Comparison of ENCODE assay signal across 11 cellular contexts in the genomic region with DNA sequence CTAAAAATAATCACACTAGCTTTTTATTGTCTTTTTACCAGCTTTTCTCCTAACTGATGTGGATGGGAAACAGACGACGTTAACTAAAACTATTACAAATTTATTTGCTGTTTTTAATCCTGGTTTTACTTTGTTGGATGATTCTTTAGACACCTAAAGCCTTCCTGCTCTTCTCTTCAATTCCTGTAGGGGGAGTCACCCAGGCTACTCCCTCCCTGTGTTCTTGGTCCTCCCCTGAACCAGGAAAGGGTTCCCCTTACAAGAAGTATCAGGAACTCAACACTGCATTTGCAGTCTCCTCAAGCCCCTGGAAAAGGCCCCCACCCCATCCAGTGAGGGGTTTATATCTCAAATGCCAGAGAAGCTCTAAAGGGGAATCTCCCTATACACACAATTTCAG.
DNase-seq lines count a peak whose midpoint lies in the region; ATAC-seq, FAIRE-seq and TF ChIP-seq lines count a peak whose summit lies in the region.
"Had no signal": no experiment of that assay in that cellular context is flagged by ENCODE, and none has a peak within 500 bp of the region (broad histone marks: within the 10 kb centered on the region; RNA-seq: fewer than 3 reads in every experiment).

No MANE protein-coding gene starts in this region.

- POLR2A ChIA-PET in A549 (lab: Yijun Ruan, JAX), result no interaction called here
- POLR2A ChIA-PET in Panc1 (lab: Charles Lee), result no interaction called here
- POLR2A ChIA-PET in naive thymus-derived CD4-positive, alpha-beta T cell (lab: Charles Lee), result no interaction called here

- peaks cover 0 to 12% (median 3%) of the 10 kb centered on the region in 5 donors for H3K36me3 Mint-ChIP-seq in naive thymus-derived CD4-positive, alpha-beta T cell
- no peaks in the 10 kb centered on the region for H3K36me3 Mint-ChIP-seq in effector memory CD8-positive, alpha-beta T cell (ENCODE audit: insufficient read depth)

- FAIRE-seq in A549 (lab: Jason Lieb, UNC), result no peak

- intact Hi-C loops in Panc1 (cut with micrococcal nuclease; ENCODE audit: unreplicated experiment), result no loop called here
- intact Hi-C loops in naive thymus-derived CD4-positive, alpha-beta T cell (cut with micrococcal nuclease), result loop anchor here in 1 of 2 donors (5.0 kb wide), 1 partner anchor 207 kb away; the partner anchor contains the start of gene SUCLA2

- BruUV-seq in Panc1 (replicated peaks; lab: Mats Ljungman, UMichigan), result no TSS peak

- TF ChIP-seq RAD21 in A549 (conservative IDR thresholded peaks at IDR 0.05 in 1 of 2, IDR thresholded peaks at IDR 0.05 in 1 of 2), result no peak

- H3K4me3 Mint-ChIP-seq in naive thymus-derived CD4-positive, alpha-beta T cell, result no peak overlapping the region
- H3K4me3 Mint-ChIP-seq in effector memory CD8-positive, alpha-beta T cell, result no peak overlapping the region

- H3K4me1 ChIP-seq in A549, result no peaks in the 10 kb centered on the region
- no peaks in the 10 kb centered on the region for H3K4me1 ChIP-seq in Panc1 (ENCODE audit: control insufficient read depth, insufficient read depth, low read length)
- H3K4me1 ChIP-seq in naive thymus-derived CD4-positive, alpha-beta T cell (ENCODE audit: control insufficient read depth in 2 of 2, insufficient read depth in 2 of 2, low read length in 2 of 2), result no peaks in the 10 kb centered on the region

- 0% methylated on average over 2 of the region's 2 CpGs for whole genome bisulfite sequencing in A549 (ENCODE audit: missing lambda C conversion rate)

- H3K27me3 Mint-ChIP-seq in naive thymus-derived CD4-positive, alpha-beta T cell, result peaks cover 0 to 6% (median 3%) of the 10 kb centered on the region in 5 donors
- H3K27me3 Mint-ChIP-seq in effector memory CD8-positive, alpha-beta T cell, result peaks cover 17 to 18% of the 10 kb centered on the region in 2 donors

- peak in 1 of 2 experiments; percentile 60; a peak in 2 of 6 replicates for ATAC-seq in A549
- no peak for ATAC-seq in Panc1
- ATAC-seq in GM21515 (IDR thresholded peaks at IDR 0.05; ENCODE audit: unreplicated experiment), result no peak
- ATAC-seq in naive thymus-derived CD4-positive, alpha-beta T cell, result no peak
- ATAC-seq in effector memory CD8-positive, alpha-beta T cell (replicated peaks), result no peak

- CTCF ChIA-PET in A549 (lab: Yijun Ruan, JAX), result interaction anchor here (0.7 kb wide), 1 partner anchor 800 kb away, joined by 3 read pairs; no protein-coding TSS in a partner anchor
- CTCF ChIA-PET in Panc1 (lab: Charles Lee), result no interaction called here
- CTCF ChIA-PET in naive thymus-derived CD4-positive, alpha-beta T cell (lab: Charles Lee), result no interaction called here

- DNase-seq in A549 (ENCODE audit: low read depth in 1 of 2, low spot score in 1 of 2) (peak; percentile 4 to 6), Panc1 (ENCODE audit: low read depth, low spot score) (no peak), fibroblast of the aortic adventitia (ENCODE audit: low read depth) (peak; percentile 11)
- DNase-seq in stimulated activated CD4-positive, alpha-beta T cell treated with anti-CD3 and anti-CD28 coated beads, Interleukin-4, amount 100 ng/mL, for 1 hour, result no peak
- DNase-seq in naive thymus-derived CD4-positive, alpha-beta T cell, result no peak
- DNase-seq in effector memory CD8-positive, alpha-beta T cell, result no peak
- DNase-seq: effector CD4-positive, alpha-beta T cell; NCI-H146; occipital lobe had no signal

- H3K36me3 ChIP-seq in Panc1 (ENCODE audit: control insufficient read depth, insufficient read depth, low read length), result no peaks in the 10 kb centered on the region
- no peaks in the 10 kb centered on the region for H3K36me3 ChIP-seq in naive thymus-derived CD4-positive, alpha-beta T cell (ENCODE audit: control insufficient read depth in 2 of 3, insufficient read depth in 3 of 3, low read length in 3 of 3)

- no peak overlapping the region for H3K27ac Mint-ChIP-seq in naive thymus-derived CD4-positive, alpha-beta T cell
- no peak overlapping the region for H3K27ac Mint-ChIP-seq in effector memory CD8-positive, alpha-beta T cell

- no peaks in the 10 kb centered on the region for H3K4me1 Mint-ChIP-seq in naive thymus-derived CD4-positive, alpha-beta T cell
- no peaks in the 10 kb centered on the region for H3K4me1 Mint-ChIP-seq in effector memory CD8-positive, alpha-beta T cell (ENCODE audit: low read depth in 2 of 2)

- no peaks in the 10 kb centered on the region for H3K27me3 ChIP-seq in Panc1 (ENCODE audit: control insufficient read depth, insufficient read depth, low read length)
- no peaks in the 10 kb centered on the region for H3K27me3 ChIP-seq in naive thymus-derived CD4-positive, alpha-beta T cell (ENCODE audit: control insufficient read depth in 2 of 2, insufficient read depth in 2 of 2, low read length in 2 of 2)

- TF ChIP-seq CTCF in A549 (IDR thresholded peaks at IDR 0.05) (no peak), GM12875 (IDR thresholded peaks at IDR 0.05; ENCODE audit: borderline replicate concordance, insufficient read depth, low read depth, low read length) (peak; percentile 51; the same call in 1 of the 2 replicates), Panc1 (IDR thresholded peaks at IDR 0.05) (peak; percentile 55), fibroblast of the aortic adventitia (IDR thresholded peaks at IDR 0.05; ENCODE audit: insufficient read depth, low read length) (peak; percentile 63)

- in situ Hi-C loops in Panc1 (cut with HindIII; ENCODE audit: low pct_unique_long_range_greater_than_20kb, low sequenced_read_pairs), result no loop called here

- no peak overlapping the region for H3K27ac ChIP-seq in A549
- H3K27ac ChIP-seq in Panc1 (ENCODE audit: low read length), result no peak overlapping the region
- no peak overlapping the region for H3K27ac ChIP-seq in naive thymus-derived CD4-positive, alpha-beta T cell (ENCODE audit: low read depth, low read length)

- H3K4me3 ChIP-seq in A549 (no peak overlapping the region), GM12875 (ENCODE audit: low read depth, low read length) (no peak overlapping the region), Panc1 (ENCODE audit: low read depth in 2 of 2, low read length in 2 of 2) (no peak overlapping the region), fibroblast of the aortic adventitia (ENCODE audit: low read depth, low read length) (no peak overlapping the region)
- H3K4me3 ChIP-seq in naive thymus-derived CD4-positive, alpha-beta T cell (ENCODE audit: low read length), result no peak overlapping the region

- H3K9me3 ChIP-seq in A549 (no peaks in the 10 kb centered on the region), Panc1 (ENCODE audit: control insufficient read depth, insufficient read depth, low read depth, low read length) (no peaks in the 10 kb centered on the region)
- peaks cover 0 to 10% (median 0%) of the 10 kb centered on the region in 3 experiments for H3K9me3 ChIP-seq in naive thymus-derived CD4-positive, alpha-beta T cell (ENCODE audit: control insufficient read depth in 2 of 3, low read length in 3 of 3)

- H3K9me3 Mint-ChIP-seq in naive thymus-derived CD4-positive, alpha-beta T cell, result peaks cover 6 to 22% (median 10%) of the 10 kb centered on the region in 11 donors
- H3K9me3 Mint-ChIP-seq in effector memory CD8-positive, alpha-beta T cell, result peaks cover 6 to 15% of the 10 kb centered on the region in 2 donors

- no peak overlapping the region for H3K4me2 ChIP-seq in A549

- TF ChIP-seq POLR2A in A549 (IDR thresholded peaks at IDR 0.05; ENCODE audit: low read length), result no peak

- TF ChIP-seq EP300 in A549 (IDR thresholded peaks at IDR 0.05), result no peak

TF ChIP-seq in A549, 52 proteins besides CTCF, POLR2A, EP300 and RAD21:
- TF ChIP-seq ESRRA (IDR thresholded peaks at IDR 0.05; ENCODE audit: borderline replicate concordance, low read length) (no peak), ZC3H11A (IDR thresholded peaks at IDR 0.05) (no peak), ELK1 (IDR thresholded peaks at IDR 0.05; ENCODE audit: low read depth, low read length) (no peak), GATA3 (IDR thresholded peaks at IDR 0.05; ENCODE audit: borderline replicate concordance) (no peak), CEBPB (IDR thresholded peaks at IDR 0.05) (no peak), HOXB5 (CRISPR knock-in tag; IDR thresholded peaks at IDR 0.05) (no peak), PBX3 (IDR thresholded peaks at IDR 0.05) (no peak), NPAS2 (CRISPR knock-in tag; IDR thresholded peaks at IDR 0.05; ENCODE audit: borderline replicate concordance) (no peak), BHLHE40 (IDR thresholded peaks at IDR 0.05; ENCODE audit: low read depth, low read length) (no peak)
- TF ChIP-seq, protein P1, sequence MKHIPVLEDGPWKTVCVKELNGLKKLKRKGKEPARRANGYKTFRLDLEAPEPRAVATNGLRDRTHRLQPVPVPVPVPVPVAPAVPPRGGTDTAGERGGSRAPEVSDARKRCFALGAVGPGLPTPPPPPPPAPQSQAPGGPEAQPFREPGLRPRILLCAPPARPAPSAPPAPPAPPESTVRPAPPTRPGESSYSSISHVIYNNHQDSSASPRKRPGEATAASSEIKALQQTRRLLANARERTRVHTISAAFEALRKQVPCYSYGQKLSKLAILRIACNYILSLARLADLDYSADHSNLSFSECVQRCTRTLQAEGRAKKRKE (CRISPR knock-in tag; IDR thresholded peaks at IDR 0.05; ENCODE audit: low read depth), result no peak
- TF ChIP-seq, protein P2, sequence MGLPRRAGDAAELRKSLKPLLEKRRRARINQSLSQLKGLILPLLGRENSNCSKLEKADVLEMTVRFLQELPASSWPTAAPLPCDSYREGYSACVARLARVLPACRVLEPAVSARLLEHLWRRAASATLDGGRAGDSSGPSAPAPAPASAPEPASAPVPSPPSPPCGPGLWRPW (IDR thresholded peaks at IDR 0.05), result no peak

Comparison
In these comparisons a context has a peak if more than half of its experiments do, and no peak if none do; other contexts are left out.
1. DNase-seq: peak in A549 (2 of 2) and fibroblast of the aortic adventitia (single experiment); none in Panc1 (single experiment), stimulated activated CD4-positive, alpha-beta T cell treated with anti-CD3 and anti-CD28 coated beads, Interleukin-4, amount 100 ng/mL, for 1 hour (single experiment), naive thymus-derived CD4-positive, alpha-beta T cell (0 of 9) and effector memory CD8-positive, alpha-beta T cell (0 of 3).